ENCODE assay signal across 10 cellular contexts in the genomic region with DNA sequence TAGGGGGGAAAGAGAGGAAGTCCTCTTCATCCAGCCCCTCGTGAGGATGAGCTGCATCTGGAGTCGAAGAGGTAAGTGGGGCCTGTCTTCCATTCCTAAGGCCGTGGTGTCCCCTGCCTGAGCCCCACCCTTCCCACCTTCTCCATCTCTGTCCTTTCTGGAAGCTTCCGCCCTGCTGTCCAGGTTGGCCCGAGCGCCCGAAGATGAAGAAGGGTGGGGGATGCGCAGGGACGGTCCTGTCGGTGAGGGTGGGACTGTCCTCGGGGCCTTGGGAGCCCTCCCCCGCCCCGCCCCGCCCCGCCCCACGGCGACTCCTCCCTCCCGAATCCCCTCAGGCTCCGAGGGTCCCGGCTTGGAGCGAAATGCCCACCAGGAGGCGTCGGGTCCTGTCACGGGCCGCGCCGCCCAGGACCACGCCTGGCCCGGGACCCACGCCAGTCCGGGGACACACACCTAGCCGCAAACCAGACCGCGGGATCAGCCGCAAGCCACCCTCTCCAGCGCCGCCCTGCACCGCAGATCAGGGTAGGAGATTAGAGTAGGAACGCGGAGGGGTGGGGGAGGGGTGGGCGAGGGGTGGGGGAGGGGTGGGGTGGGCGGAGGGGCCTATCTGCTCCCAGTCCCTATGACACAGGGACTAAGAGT. TPM values are rescaled to one million over a fixed set of nuclear protein-coding genes. Genes with fewer than 3 reads are reported as not detected.
DNase-seq lines count a peak whose midpoint lies in the region; ATAC-seq and TF ChIP-seq lines count a peak whose summit lies in the region.
"Had no signal": no experiment of that assay in that cellular context is flagged by ENCODE, and none has a peak within 500 bp of the region (broad histone marks: within the 10 kb centered on the region; RNA-seq: fewer than 3 reads in every experiment).

No MANE protein-coding gene starts in this region.

- TF ChIP-seq CTCF in AG09309 (IDR thresholded peaks at IDR 0.05; ENCODE audit: control insufficient read depth, insufficient read depth, low read depth, low read length, missing control alignments) (peak; percentile 5), fibroblast of the aortic adventitia (IDR thresholded peaks at IDR 0.05; ENCODE audit: insufficient read depth, low read length) (peak; percentile 30)

- peaks cover 0 to 5% of the 10 kb centered on the region in 2 donors for H3K4me1 Mint-ChIP-seq in stimulated activated naive B cell treated with anti-CD40 and anti-IgM and Interleukin-4, amounts not matched to agents 10 μg/mL and 1 μg/mL and 100 μg/mL, for 72 hours

- WGBS in neuronal stem cell (ENCODE audit: extremely low coverage in 2 of 2, insufficient read length in 2 of 2, insufficient replicate concordance in 1 of 2), 2 donors = no CpG with 5 or more reads among the region's 42 CpGs

- no peak for ATAC-seq in stimulated activated naive B cell treated with anti-CD40 and anti-IgM and Interleukin-4, amounts not matched to agents 10 μg/mL and 1 μg/mL and 100 μg/mL, for 72 hours (replicated peaks)
- ATAC-seq in GM21367 (IDR thresholded peaks at IDR 0.05; ENCODE audit: unreplicated experiment) = no peak

- no peak overlapping the region for H3K27ac Mint-ChIP-seq in stimulated activated naive B cell treated with anti-CD40 and anti-IgM and Interleukin-4, amounts not matched to agents 10 μg/mL and 1 μg/mL and 100 μg/mL, for 72 hours

- peaks cover 3% of the 10 kb centered on the region for H3K36me3 ChIP-seq in NT2/D1 (ENCODE audit: insufficient read depth, insufficient read length, low read length)
- H3K36me3 ChIP-seq in neuronal stem cell (replicated peaks in 1 of 2; ENCODE audit: control insufficient read depth in 2 of 2, insufficient read depth in 2 of 2, low read length in 2 of 2) = no peaks in the 10 kb centered on the region

- peaks cover 13% of the 10 kb centered on the region for H3K4me1 ChIP-seq in NT2/D1 (ENCODE audit: insufficient read depth, insufficient read length)
- peaks cover 0 to 21% of the 10 kb centered on the region in 2 donors for H3K4me1 ChIP-seq in neuronal stem cell (ENCODE audit: control insufficient read depth in 2 of 2, insufficient read depth in 1 of 2, low read depth in 1 of 2, low read length in 2 of 2)

- peak overlapping the region; percentile 6 for H2BK15ac ChIP-seq in neuronal stem cell (ENCODE audit: low read length)

- H3K9me3 ChIP-seq in NT2/D1 (ENCODE audit: insufficient read depth, low read length) (no peaks in the 10 kb centered on the region), neuronal stem cell (replicated peaks in 1 of 2; ENCODE audit: control insufficient read depth in 2 of 2, insufficient read depth in 1 of 2, low read depth in 1 of 2, low read length in 2 of 2) (no peaks in the 10 kb centered on the region)

- peak overlapping the region; percentile 1 for H2BK120ac ChIP-seq in neuronal stem cell (ENCODE audit: low read depth, low read length)

- H4K8ac ChIP-seq in neuronal stem cell (ENCODE audit: low read depth, low read length) = peak overlapping the region; percentile 44

- DNase-seq in AG09309 (ENCODE audit: low read depth) (no peak), NT2/D1 (ENCODE audit: low read depth, low spot score) (no peak), fibroblast of the aortic adventitia (ENCODE audit: low read depth) (no peak), neuronal stem cell (ENCODE audit: low spot score) (peak; percentile 81), DMS 273 treated with DMSO at 0.1 percent for 48 hours (lab: John Stamatoyannopoulos, UW) (no peak), cerebellar nuclear complex (lab: John Stamatoyannopoulos, UW) (no peak)
- DNase-seq in stimulated activated naive B cell treated with anti-CD40 and anti-IgM and Interleukin-4, amounts not matched to agents 10 μg/mL and 1 μg/mL and 100 μg/mL, for 72 hours = no peak
- DNase-seq: NCI-H1092 had no signal

- H2BK5ac ChIP-seq in neuronal stem cell (ENCODE audit: low read length) = peak overlapping the region; percentile 0

- peak overlapping the region; percentile 58 for H2AFZ ChIP-seq in neuronal stem cell (ENCODE audit: low read length)

- H3K4me3 ChIP-seq in AG09309 (ENCODE audit: control insufficient read depth, low read depth, low read length) (peak overlapping the region; percentile 13; the same call in 1 of the 2 replicates), NT2/D1 (ENCODE audit: insufficient read length, low read depth) (peak overlapping the region; percentile 27), fibroblast of the aortic adventitia (ENCODE audit: low read depth, low read length) (peak overlapping the region; percentile 22), neuronal stem cell (ENCODE audit: low read length in 2 of 2) (peak overlapping the region in 1 of 2 donors; percentile 81)

- H3K4ac ChIP-seq in neuronal stem cell (ENCODE audit: low read length) = peak overlapping the region; percentile 6

- no peak overlapping the region for H3K9ac ChIP-seq in NT2/D1 (ENCODE audit: insufficient read length, low read depth)
- peak overlapping the region; percentile 91 for H3K9ac ChIP-seq in neuronal stem cell (ENCODE audit: low read depth, low read length, poor library complexity)

- H3K14ac ChIP-seq in neuronal stem cell (ENCODE audit: low read length) = peak overlapping the region; percentile 59

- H4K91ac ChIP-seq in neuronal stem cell (ENCODE audit: low read depth, low read length, poor library complexity) = no peak overlapping the region

- H3K27me3 ChIP-seq in NT2/D1 (ENCODE audit: insufficient read depth, insufficient read length) (no peaks in the 10 kb centered on the region), neuronal stem cell (ENCODE audit: control insufficient read depth in 3 of 3, insufficient read depth in 3 of 3, low read depth in 1 of 3, low read length in 3 of 3) (peaks cover 0 to 73% (median 0%) of the 10 kb centered on the region in 3 experiments)

- peak overlapping the region in 1 of 2 donors; percentile 20 for H3K4me3 Mint-ChIP-seq in stimulated activated naive B cell treated with anti-CD40 and anti-IgM and Interleukin-4, amounts not matched to agents 10 μg/mL and 1 μg/mL and 100 μg/mL, for 72 hours

- H3K36me3 Mint-ChIP-seq in stimulated activated naive B cell treated with anti-CD40 and anti-IgM and Interleukin-4, amounts not matched to agents 10 μg/mL and 1 μg/mL and 100 μg/mL, for 72 hours = no peaks in the 10 kb centered on the region

- peak overlapping the region; percentile 98 for H3K18ac ChIP-seq in neuronal stem cell (ENCODE audit: low read length)

- no peak overlapping the region for H3K27ac ChIP-seq in neuronal stem cell (replicated peaks; ENCODE audit: low read length)

- peak overlapping the region; percentile 3 for H2AK5ac ChIP-seq in neuronal stem cell (ENCODE audit: low read depth, low read length)

- H3K4me2 ChIP-seq in neuronal stem cell (ENCODE audit: insufficient read depth, low read length, poor library complexity, severe bottlenecking) = peak overlapping the region; percentile 87

- H3K27me3 Mint-ChIP-seq in stimulated activated naive B cell treated with anti-CD40 and anti-IgM and Interleukin-4, amounts not matched to agents 10 μg/mL and 1 μg/mL and 100 μg/mL, for 72 hours = peaks cover 42 to 67% of the 10 kb centered on the region in 2 donors

- H3K23ac ChIP-seq in neuronal stem cell (ENCODE audit: low read depth, low read length, poor library complexity) = peak overlapping the region; percentile 75

- no peaks in the 10 kb centered on the region for H3K79me1 ChIP-seq in neuronal stem cell (ENCODE audit: low read depth, low read length)

- peak overlapping the region; percentile 91 for H2BK12ac ChIP-seq in neuronal stem cell (ENCODE audit: low read length)

- H3K9me3 Mint-ChIP-seq in stimulated activated naive B cell treated with anti-CD40 and anti-IgM and Interleukin-4, amounts not matched to agents 10 μg/mL and 1 μg/mL and 100 μg/mL, for 72 hours = no peaks in the 10 kb centered on the region

RNA-seq across cellular contexts. Expression of a gene that starts 15.3 kb away (rescaled TPM):
- total RNA-seq in fibroblast of the aortic adventitia (ENCODE audit: low replicate concordance) = not detected in 2 replicates
- 4.9 TPM for polyA plus RNA-seq in neuronal stem cell (2013, experiment 1 of 2)
- polyA plus RNA-seq in neuronal stem cell (2013, experiment 2 of 2) = 4.9 TPM
- total RNA-seq: naive thymus-derived CD8-positive, alpha-beta T cell had no signal
- polyA plus RNA-seq: naive thymus-derived CD8-positive, alpha-beta T cell had no signal

RNA-seq across cellular contexts. Expression of a gene that starts 37.8 kb away (rescaled TPM):
- under 0.01 and 0.41 TPM in 2 replicates for total RNA-seq in fibroblast of the aortic adventitia (ENCODE audit: low replicate concordance)
- polyA plus RNA-seq in neuronal stem cell (2013, experiment 1 of 2) = 0.22 TPM
- polyA plus RNA-seq in neuronal stem cell (2013, experiment 2 of 2) = 0.24 TPM
